21 cellular contexts compared by ENCODE assay signal in genomic region chr1:84749427-84749826, GRCh38.
"Had no signal": no experiment of that assay in that cellular context is flagged by ENCODE, and none has a peak within 500 bp of the region (broad histone marks: within the 10 kb centered on the region; RNA-seq: fewer than 3 reads in every experiment).

No MANE protein-coding gene starts in this region.

- ATAC-seq: activated CD8-positive, alpha-beta T cell treated with anti-CD3 and anti-CD28 coated beads for 36 hours; stimulated activated naive B cell treated with anti-CD40 and anti-IgM and Interleukin-4, amounts not matched to agents 10 μg/mL and 1 μg/mL and 100 μg/mL, for 72 hours had no signal

- H3K4me3 Mint-ChIP-seq: activated CD8-positive, alpha-beta T cell treated with anti-CD3 and anti-CD28 coated beads for 36 hours; activated naive CD4-positive, alpha-beta T cell treated with anti-CD3 and anti-CD28 coated beads, Interleukin-2, amount 10 ng/mL, durations not matched to agents 7 days and 5 days; mesothelial cell of epicardium; natural killer cell treated with Interleukin-12 subunit alpha and Interleukin-12 subunit beta and Interleukin-15 and Interleukin-18, amount 100 ng/mL, for 72 hours; stimulated activated naive B cell treated with anti-CD40 and anti-IgM and Interleukin-4, amounts not matched to agents 10 μg/mL and 1 μg/mL and 100 μg/mL, for 72 hours had no signal

- H3K27ac Mint-ChIP-seq: activated CD8-positive, alpha-beta T cell treated with anti-CD3 and anti-CD28 coated beads for 36 hours; activated naive CD4-positive, alpha-beta T cell treated with anti-CD3 and anti-CD28 coated beads, Interleukin-2, amount 10 ng/mL, durations not matched to agents 7 days and 5 days; mesothelial cell of epicardium; natural killer cell treated with Interleukin-12 subunit alpha and Interleukin-12 subunit beta and Interleukin-15 and Interleukin-18, amount 100 ng/mL, for 72 hours; stimulated activated naive B cell treated with anti-CD40 and anti-IgM and Interleukin-4, amounts not matched to agents 10 μg/mL and 1 μg/mL and 100 μg/mL, for 72 hours had no signal

- H3K4me1 ChIP-seq: breast epithelium, spleen had no signal

- H3K4me3 ChIP-seq: breast epithelium, lung, sigmoid colon, spleen, thoracic aorta had no signal

- H3K27ac ChIP-seq: breast epithelium, sigmoid colon, spleen, thoracic aorta, VCaP had no signal

- H3K27me3 ChIP-seq: breast epithelium, sigmoid colon had no signal

- DNase-seq: activated CD4-positive, CD25-positive, alpha-beta regulatory T cell treated with anti-CD3 and anti-CD28 coated beads, Interleukin-2, amount 50 U/mL, for 72 hours; activated CD8-positive, alpha-beta T cell treated with anti-CD3 and anti-CD28 coated beads for 36 hours; activated effector memory CD4-positive, alpha-beta T cell treated with Interleukin-2 at 50 U/mL for 16 hours; activated naive CD4-positive, alpha-beta T cell treated with anti-CD3 and anti-CD28 coated beads, Interleukin-2, amount 10 ng/mL, durations not matched to agents 7 days and 5 days; activated T-cell treated with anti-CD3 and anti-CD28 coated beads, Interleukin-2, amount 50 U/mL, for 1 hour; effector CD4-positive, alpha-beta T cell; foreskin melanocyte; glutamatergic neuron; hippocampal formation; islet precursor cell; sigmoid colon; spleen; stimulated activated CD4-positive, alpha-beta T cell treated with anti-CD3 and anti-CD28 coated beads, Interleukin-4, amount 100 ng/mL, for 4 hours; stimulated activated naive B cell treated with anti-CD40 and anti-IgM and Interleukin-4, amounts not matched to agents 10 μg/mL and 1 μg/mL and 100 μg/mL, for 72 hours; T1000 had no signal

- H3K9me3 ChIP-seq: breast epithelium, sigmoid colon, spleen, thoracic aorta had no signal

- H3K36me3 ChIP-seq: breast epithelium, sigmoid colon, spleen, thoracic aorta had no signal

- H3K36me3 Mint-ChIP-seq: activated naive CD4-positive, alpha-beta T cell treated with anti-CD3 and anti-CD28 coated beads, Interleukin-2, amount 10 ng/mL, durations not matched to agents 7 days and 5 days; mesothelial cell of epicardium; natural killer cell treated with Interleukin-12 subunit alpha and Interleukin-12 subunit beta and Interleukin-15 and Interleukin-18, amount 100 ng/mL, for 72 hours; stimulated activated naive B cell treated with anti-CD40 and anti-IgM and Interleukin-4, amounts not matched to agents 10 μg/mL and 1 μg/mL and 100 μg/mL, for 72 hours had no signal

- H3K9me3 Mint-ChIP-seq: activated CD8-positive, alpha-beta T cell treated with anti-CD3 and anti-CD28 coated beads for 36 hours; activated naive CD4-positive, alpha-beta T cell treated with anti-CD3 and anti-CD28 coated beads, Interleukin-2, amount 10 ng/mL, durations not matched to agents 7 days and 5 days; mesothelial cell of epicardium; natural killer cell treated with Interleukin-12 subunit alpha and Interleukin-12 subunit beta and Interleukin-15 and Interleukin-18, amount 100 ng/mL, for 72 hours; stimulated activated naive B cell treated with anti-CD40 and anti-IgM and Interleukin-4, amounts not matched to agents 10 μg/mL and 1 μg/mL and 100 μg/mL, for 72 hours had no signal
